8 cellular contexts compared by ENCODE assay signal in the genomic region with DNA sequence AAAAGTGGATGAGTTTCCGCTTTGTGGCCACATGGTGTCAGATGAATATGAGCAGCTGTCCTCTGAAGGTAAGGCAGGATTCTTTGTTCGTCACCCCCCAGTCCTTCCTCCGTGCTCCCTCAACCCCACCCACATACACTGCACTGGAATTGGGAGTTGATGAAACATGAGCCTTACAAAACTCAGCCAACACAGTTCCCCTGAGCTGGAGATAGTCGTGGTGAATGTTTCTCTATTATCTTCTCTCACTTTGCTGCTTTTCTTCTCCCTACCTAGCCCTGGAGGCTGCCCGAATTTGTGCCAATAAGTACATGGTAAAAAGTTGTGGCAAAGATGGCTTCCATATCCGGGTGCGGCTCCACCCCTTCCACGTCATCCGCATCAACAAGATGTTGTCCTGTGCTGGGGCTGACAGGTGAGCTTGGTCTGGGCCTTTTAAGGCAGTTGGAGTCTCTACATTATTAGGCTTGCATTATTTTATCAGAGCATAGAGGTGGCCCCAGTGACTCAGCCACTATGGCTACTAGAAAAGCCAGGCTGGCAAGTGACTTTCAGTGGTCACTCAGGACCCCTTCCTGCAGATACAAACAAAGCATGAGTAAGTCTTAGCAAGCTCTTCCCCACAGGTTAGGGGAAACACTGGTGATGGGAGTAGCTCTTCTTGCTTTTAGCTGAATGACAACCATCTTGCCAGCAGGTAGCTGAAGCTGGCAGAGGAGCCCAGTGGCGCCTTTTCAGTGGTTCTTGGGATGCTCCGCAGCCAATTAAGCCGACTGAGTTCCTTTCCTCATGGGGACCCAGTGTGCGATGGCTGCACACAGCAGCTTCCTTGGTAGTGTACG. TPM values are rescaled to one million over a fixed set of nuclear protein-coding genes. Genes with fewer than 3 reads are reported as not detected.
A peak's percentile ranks its signal among the peaks of the same experiment; 100 is the strongest.
DNase-seq lines count a peak whose midpoint lies in the region; ATAC-seq, FAIRE-seq and TF ChIP-seq lines count a peak whose summit lies in the region.

No MANE protein-coding gene starts in this region.

- no peak for TF ChIP-seq EP300 in GM12878 (IDR thresholded peaks at IDR 0.05; ENCODE audit: borderline replicate concordance in 1 of 2, control insufficient read depth in 1 of 2, low read depth in 2 of 2, low read length in 2 of 2)

- H3K79me1 ChIP-seq in mesendoderm (ENCODE audit: low read length) = peaks cover 1% of the 10 kb centered on the region

- H4K20me1 ChIP-seq in GM12878 (ENCODE audit: control insufficient read depth, insufficient read depth) = peaks cover 5% of the 10 kb centered on the region; the same call in 1 of the 2 replicates

- no peak overlapping the region for H4K8ac ChIP-seq in mesendoderm (ENCODE audit: low read depth, low read length)

- peak overlapping the region; percentile 99 for H3K9ac ChIP-seq in GM12878 (ENCODE audit: control insufficient read depth, insufficient read depth, low read length)
- peak overlapping the region; percentile 99 for H3K9ac ChIP-seq in mesendoderm (ENCODE audit: low read length)

- H3K36me3 Mint-ChIP-seq in IgD-negative memory B cell = peaks cover 6% of the 10 kb centered on the region

- H3K9me3 Mint-ChIP-seq in IgD-negative memory B cell = peaks cover 0 to 4% (median 0%) of the 10 kb centered on the region in 3 donors

- no peak overlapping the region for H2BK5ac ChIP-seq in mesendoderm (ENCODE audit: low read length)

- H2BK120ac ChIP-seq in mesendoderm (ENCODE audit: low read depth, low read length) = no peak overlapping the region

- peak overlapping the region; percentile 94 to 99 (median 96) for H3K4me3 Mint-ChIP-seq in IgD-negative memory B cell

- H2AFZ ChIP-seq in GM12878 (ENCODE audit: control insufficient read depth, low read depth, low read length) = no peak overlapping the region

- BruUV-seq in A673 (replicated peaks; lab: Mats Ljungman, UMichigan) = no TSS peak
- no TSS peak for BruUV-seq in GM12878 (replicated peaks; lab: Mats Ljungman, UMichigan)

- H3K56ac ChIP-seq in mesendoderm (ENCODE audit: low read length) = peak overlapping the region; percentile 92

- POLR2A ChIA-PET in A673 (lab: Charles Lee; ENCODE audit: low non-redundant PET) (no interaction called here), GM12878 (lab: Charles Lee) (interaction anchor here (0.6 to 3.8 kb wide), 5 partner anchors 12 to 119 kb away, joined by 3 to 22 read pairs (median 6); a partner anchor contains a TSS)

- no peak overlapping the region for H3K4ac ChIP-seq in mesendoderm (ENCODE audit: low read depth, low read length)

- in situ Hi-C loops in GM12878 (cut with MboI) = no loop called here

- H3K27me3 ChIP-seq in A673 (replicated peaks; ENCODE audit: insufficient read depth, low read depth, low read length, poor library complexity) = no peaks in the 10 kb centered on the region
- no peaks in the 10 kb centered on the region for H3K27me3 ChIP-seq in GM12878 (replicated peaks in 1 of 2; ENCODE audit: control insufficient read depth in 2 of 2, insufficient read depth in 2 of 2, low read length in 1 of 2)
- H3K27me3 ChIP-seq in mesendoderm (ENCODE audit: insufficient read depth, low read length, poor library complexity) = no peaks in the 10 kb centered on the region

- H3K4me3 ChIP-seq in A673 (ENCODE audit: low read depth, low read length, poor library complexity, severe bottlenecking) (peak overlapping the region; percentile 89), GM12878 (peak overlapping the region; percentile 73), mesendoderm (ENCODE audit: low read length) (peak overlapping the region; percentile 98)

- SMC1A ChIA-PET in GM12878 (lab: Charles Lee; ENCODE audit: uncharacterized antibody, unreplicated experiment) = interaction anchor here (0.7 to 2.5 kb wide), 2 partner anchors 12 to 127 kb away, joined by 4 to 7 read pairs; no protein-coding TSS in a partner anchor

- H3K36me3 ChIP-seq in A673 (ENCODE audit: insufficient read depth, low read length, poor library complexity, severe bottlenecking) (peaks cover 25% of the 10 kb centered on the region), GM12878 (ENCODE audit: control insufficient read depth in 2 of 2, insufficient read depth in 2 of 2, low read length in 1 of 2) (peaks cover 10 to 12% of the 10 kb centered on the region in 2 experiments), mesendoderm (ENCODE audit: control insufficient read depth, insufficient read depth, low read length) (peaks cover 12% of the 10 kb centered on the region)

- peak overlapping the region; percentile 94 to 97 (median 96) for H3K27ac Mint-ChIP-seq in IgD-negative memory B cell

- H4K5ac ChIP-seq in mesendoderm (ENCODE audit: low read length) = no peak overlapping the region

- FAIRE-seq in GM12878 (lab: Jason Lieb, UNC) = no peak

- H3K79me2 ChIP-seq in GM12878 (ENCODE audit: control insufficient read depth, insufficient read depth, low read length) (peaks cover 29% of the 10 kb centered on the region), mesendoderm (ENCODE audit: control insufficient read depth, insufficient read depth, low read length) (peaks cover 15% of the 10 kb centered on the region)

- H2BK15ac ChIP-seq in mesendoderm (replicated peaks; ENCODE audit: low read depth) = no peak overlapping the region

- peak; percentile 48 for TF ChIP-seq POLR2A in GM12878 (IDR thresholded peaks at IDR 0.05; ENCODE audit: low read depth, low read length)

- no peaks in the 10 kb centered on the region for H3K27me3 Mint-ChIP-seq in IgD-negative memory B cell

- ATAC-seq in GM12878 (no peak), HG02759 (IDR thresholded peaks at IDR 0.05; ENCODE audit: unreplicated experiment) (no peak), HG03280 (IDR thresholded peaks at IDR 0.05; ENCODE audit: unreplicated experiment) (no peak)

- no peak overlapping the region for H3K18ac ChIP-seq in mesendoderm (ENCODE audit: low read length)

- TF ChIP-seq RAD21 in GM12878 (IDR thresholded peaks at IDR 0.05; ENCODE audit: insufficient read depth, low read depth, low read length) = no peak

- no peak for DNase-seq in A673 (ENCODE audit: low spot score)
- no peak for DNase-seq in GM12878 (ENCODE audit: low read depth, low spot score)
- DNase-seq in mesendoderm = no peak
- no peak for DNase-seq in H4 (ENCODE audit: low spot score)
- no peak for DNase-seq in NCI-H2081 treated with DMSO at 0.1 percent for 48 hours (lab: John Stamatoyannopoulos, UW)

- peaks cover 10 to 14% (median 10%) of the 10 kb centered on the region in 3 donors for H3K4me1 Mint-ChIP-seq in IgD-negative memory B cell

- peak overlapping the region; percentile 24 for H3K23ac ChIP-seq in mesendoderm (ENCODE audit: low read length)

- no peak overlapping the region for H2AK5ac ChIP-seq in mesendoderm (ENCODE audit: low read length)

- no peak for TF ChIP-seq CTCF in A673 (conservative IDR thresholded peaks at IDR 0.05; ENCODE audit: low read depth, low read length)
- TF ChIP-seq CTCF in GM12878 (IDR thresholded peaks at IDR 0.05 in 2 of 3, conservative IDR thresholded peaks at IDR 0.05 in 1 of 3; ENCODE audit: control insufficient read depth in 2 of 3, extremely low read depth in 1 of 3, insufficient read depth in 1 of 3, low read depth in 3 of 3, low read length in 3 of 3) = no peak

- no peaks in the 10 kb centered on the region for H3K9me3 ChIP-seq in A673 (ENCODE audit: low read depth, low read length, poor library complexity, severe bottlenecking)
- H3K9me3 ChIP-seq in GM12878 (replicated peaks; ENCODE audit: control insufficient read depth, insufficient read depth, low read length) = no peaks in the 10 kb centered on the region; the same call in 2 of the 3 replicates

- peak overlapping the region; percentile 82 for H3K4me2 ChIP-seq in GM12878 (ENCODE audit: control insufficient read depth, insufficient read depth)
- peak overlapping the region; percentile 67 for H3K4me2 ChIP-seq in mesendoderm (ENCODE audit: low read length)

- intact Hi-C loops in A673 (cut with micrococcal nuclease; ENCODE audit: unreplicated experiment) = loop anchor here (10.0 kb wide), 1 partner anchor 425 kb away; a partner anchor contains a TSS
- intact Hi-C loops in GM12878 (cut with micrococcal nuclease; ENCODE audit: unreplicated experiment) = loop anchor here (5.0 kb wide), 1 partner anchor 38 kb away; a partner anchor contains a TSS

- 28% methylated on average over 14 of the region's 14 CpGs for WGBS in GM12878 (ENCODE audit: insufficient coverage, insufficient replicate concordance, low lambda C conversion rate, missing lambda C conversion rate)
- no CpG with 5 or more reads among the region's 14 CpGs for WGBS in mesendoderm (ENCODE audit: extremely low coverage, insufficient coverage, low lambda C conversion rate)

- RAD21 ChIA-PET in GM12878 (lab: Charles Lee; ENCODE audit: unreplicated experiment) = interaction anchor here (1.1 to 1.9 kb wide), 2 partner anchors 13 to 26 kb away, joined by 4 to 5 read pairs; no protein-coding TSS in a partner anchor

- H3K27ac ChIP-seq in A673 (ENCODE audit: low read depth, low read length, poor library complexity, severe bottlenecking) = peak overlapping the region; percentile 100
- H3K27ac ChIP-seq in GM12878 (ENCODE audit: control insufficient read depth, insufficient read depth) = peak overlapping the region; percentile 97
- H3K27ac ChIP-seq in mesendoderm (ENCODE audit: low read depth, low read length) = no peak overlapping the region

- H3K4me1 ChIP-seq in A673 (ENCODE audit: insufficient read depth, low read length, poor library complexity, severe bottlenecking) (no peaks in the 10 kb centered on the region), GM12878 (ENCODE audit: control insufficient read depth, insufficient read depth, low read length) (peaks cover 3% of the 10 kb centered on the region; the same call in 1 of the 2 replicates), mesendoderm (ENCODE audit: control insufficient read depth, low read depth, low read length) (no peaks in the 10 kb centered on the region)

- CTCF ChIA-PET in A673 (lab: Charles Lee) (no interaction called here), GM12878 (lab: Yijun Ruan, JAX) (interaction anchor here (1.2 to 3.0 kb wide), 6 partner anchors 11 to 134 kb away, joined by 5 to 23 read pairs (median 10); a partner anchor contains a TSS)

RNA-seq across cellular contexts. Expression of a gene that starts 1.6 kb away (rescaled TPM):
- total RNA-seq in A673 (2021) (2,429 and 2,445 TPM in 2 replicates), GM12878 (2014; rRNA removed) (4,925 and 4,997 TPM in 2 replicates), GM12878 (2014; rRNA removed; fragmentation: Illumina TruSeq; extraction: Trizol) (3,759 and 3,772 TPM in 2 replicates), GM12878 (2021) (4,064 and 4,152 TPM in 2 replicates)
- polyA plus RNA-seq in IgD-negative memory B cell (5,716 TPM), GM12878 (2011; rRNA removed) (2,618 and 3,504 TPM in 2 replicates), GM12878 (2014; fragmentation: Illumina TruSeq; extraction: Trizol) (6,343 and 6,987 TPM in 2 replicates), GM12878 (2014; fragmentation: Nextera tagmentation; extraction: Ambion mirVana) (1,000 to 10,000 TPM; 5,383 to 7,222 TPM), GM12878 (2014; rRNA removed) (6,238 and 6,871 TPM in 2 replicates), GM12878 (2016; fragmentation: Nextera tagmentation; extraction: Ambion mirVana) (1,000 to 10,000 TPM; 1,938 to 2,032 TPM)
- total RNA-seq in GM12878 (2013; cell fraction: nucleolus; rRNA removed) = 600 and 614 TPM in 2 replicates
- 5,001 TPM for polyA plus RNA-seq in GM12878 (2011; ENCODE audit: low read depth)
- 4,504 and 6,793 TPM in 2 replicates for polyA plus RNA-seq in GM12878 (2011; cell fraction: cytosol; rRNA removed)
- 1,382 and 2,108 TPM in 2 replicates for polyA plus RNA-seq in GM12878 (2011; cell fraction: nucleus; rRNA removed)
- 6,434 and 6,606 TPM in 2 replicates for polyA plus RNA-seq in GM12878 (2012)
- polyA minus RNA-seq in GM12878 (2011; rRNA and poly(A)+ RNA removed) = 1,076 and 2,028 TPM in 2 replicates
- 767 and 786 TPM in 2 replicates for polyA minus RNA-seq in GM12878 (2011; cell fraction: cytosol; rRNA and poly(A)+ RNA removed)
- 230 and 289 TPM in 2 replicates for polyA minus RNA-seq in GM12878 (2011; cell fraction: nucleus; rRNA and poly(A)+ RNA removed)
- 3,546 TPM for polyA plus RNA-seq in mesendoderm (2013, experiment 1 of 2)
- 3,495 TPM for polyA plus RNA-seq in mesendoderm (2013, experiment 2 of 2)
- 5,829 and 6,316 TPM in 2 replicates for total RNA-seq in H4 (2014; rRNA removed; shearing (Covaris generic))

RNA-seq across cellular contexts. Expression of a gene that starts 9.3 kb away (rescaled TPM):
- total RNA-seq in A673 (2021) (6.8 and 8.3 TPM in 2 replicates), GM12878 (2014; rRNA removed) (19.3 and 19.7 TPM in 2 replicates), GM12878 (2014; rRNA removed; fragmentation: Illumina TruSeq; extraction: Trizol) (6.4 and 7.3 TPM in 2 replicates), GM12878 (2021) (13.5 and 14.6 TPM in 2 replicates)
- polyA plus RNA-seq in IgD-negative memory B cell (29.4 TPM), GM12878 (2011; rRNA removed) (3.1 and 4.4 TPM in 2 replicates), GM12878 (2014; fragmentation: Illumina TruSeq; extraction: Trizol) (4.1 and 6.7 TPM in 2 replicates), GM12878 (2014; fragmentation: Nextera tagmentation; extraction: Ambion mirVana) (under 1 TPM; 0.60 to 0.74 TPM), GM12878 (2014; rRNA removed) (20.0 and 22.7 TPM in 2 replicates), GM12878 (2016; fragmentation: Nextera tagmentation; extraction: Ambion mirVana) (10 to 100 TPM in 1 of 2 experiments, 1 to 10 TPM in 1; 6.9 to 10.9 TPM)
- 7.5 and 8.3 TPM in 2 replicates for total RNA-seq in GM12878 (2013; cell fraction: nucleolus; rRNA removed)
- 8.7 TPM for polyA plus RNA-seq in GM12878 (2011; ENCODE audit: low read depth)
- 6.2 and 9.1 TPM in 2 replicates for polyA plus RNA-seq in GM12878 (2011; cell fraction: cytosol; rRNA removed)
- polyA plus RNA-seq in GM12878 (2011; cell fraction: nucleus; rRNA removed) = 9.8 and 11.9 TPM in 2 replicates
- polyA plus RNA-seq in GM12878 (2012) = 12.7 and 15.6 TPM in 2 replicates
- 3.6 and 4.6 TPM in 2 replicates for polyA minus RNA-seq in GM12878 (2011; rRNA and poly(A)+ RNA removed)
- polyA minus RNA-seq in GM12878 (2011; cell fraction: cytosol; rRNA and poly(A)+ RNA removed) = 1.6 and 3.4 TPM in 2 replicates
- 1.5 and 3.7 TPM in 2 replicates for polyA minus RNA-seq in GM12878 (2011; cell fraction: nucleus; rRNA and poly(A)+ RNA removed)
- 3.5 TPM for polyA plus RNA-seq in mesendoderm (2013, experiment 1 of 2)
- 3.4 TPM for polyA plus RNA-seq in mesendoderm (2013, experiment 2 of 2)
- 19.4 and 21.8 TPM in 2 replicates for total RNA-seq in H4 (2014; rRNA removed; shearing (Covaris generic))

RNA-seq across cellular contexts. Expression of a gene that starts 11.6 kb away (rescaled TPM):
- total RNA-seq in A673 (2021) (41.8 and 55.8 TPM in 2 replicates), GM12878 (2014; rRNA removed) (25.3 and 31.3 TPM in 2 replicates), GM12878 (2014; rRNA removed; fragmentation: Illumina TruSeq; extraction: Trizol) (14.2 and 15.3 TPM in 2 replicates), GM12878 (2021) (37.0 and 39.2 TPM in 2 replicates)
- polyA plus RNA-seq in IgD-negative memory B cell (51.3 TPM), GM12878 (2011; rRNA removed) (15.7 and 20.0 TPM in 2 replicates), GM12878 (2014; fragmentation: Illumina TruSeq; extraction: Trizol) (21.8 and 22.6 TPM in 2 replicates), GM12878 (2014; fragmentation: Nextera tagmentation; extraction: Ambion mirVana) (1 to 10 TPM in 1 of 2 experiments, under 1 TPM in 1; 0.71 to 1.4 TPM), GM12878 (2014; rRNA removed) (43.1 and 50.4 TPM in 2 replicates), GM12878 (2016; fragmentation: Nextera tagmentation; extraction: Ambion mirVana) (10 to 100 TPM; 25.0 to 31.6 TPM)
- total RNA-seq in GM12878 (2013; cell fraction: nucleolus; rRNA removed) = 53.3 and 55.8 TPM in 2 replicates
- polyA plus RNA-seq in GM12878 (2011; ENCODE audit: low read depth) = 19.4 TPM
- 27.0 and 29.1 TPM in 2 replicates for polyA plus RNA-seq in GM12878 (2011; cell fraction: cytosol; rRNA removed)
- polyA plus RNA-seq in GM12878 (2011; cell fraction: nucleus; rRNA removed) = 183 and 209 TPM in 2 replicates
- polyA plus RNA-seq in GM12878 (2012) = 30.8 and 43.7 TPM in 2 replicates
- polyA minus RNA-seq in GM12878 (2011; rRNA and poly(A)+ RNA removed) = 9.9 and 12.2 TPM in 2 replicates
- polyA minus RNA-seq in GM12878 (2011; cell fraction: cytosol; rRNA and poly(A)+ RNA removed) = 9.1 and 10.7 TPM in 2 replicates
- 26.0 and 36.0 TPM in 2 replicates for polyA minus RNA-seq in GM12878 (2011; cell fraction: nucleus; rRNA and poly(A)+ RNA removed)
- 10.0 TPM for polyA plus RNA-seq in mesendoderm (2013, experiment 1 of 2)
- 9.7 TPM for polyA plus RNA-seq in mesendoderm (2013, experiment 2 of 2)
- total RNA-seq in H4 (2014; rRNA removed; shearing (Covaris generic)) = 15.1 and 15.3 TPM in 2 replicates

RNA-seq across cellular contexts. Expression of a gene that starts 20.7 kb away (rescaled TPM):
- total RNA-seq in A673 (2021) = 79.6 and 84.7 TPM in 2 replicates
- polyA plus RNA-seq in IgD-negative memory B cell = 32.4 TPM
- total RNA-seq in GM12878 (2013; cell fraction: nucleolus; rRNA removed) = 11.7 and 14.3 TPM in 2 replicates
- 13.1 and 16.0 TPM in 2 replicates for total RNA-seq in GM12878 (2014; rRNA removed)
- 26.7 and 27.1 TPM in 2 replicates for total RNA-seq in GM12878 (2014; rRNA removed; fragmentation: Illumina TruSeq; extraction: Trizol)
- total RNA-seq in GM12878 (2021) = 58.5 and 59.3 TPM in 2 replicates
- 18.8 TPM for polyA plus RNA-seq in GM12878 (2011; ENCODE audit: low read depth)
- 15.3 and 23.3 TPM in 2 replicates for polyA plus RNA-seq in GM12878 (2011; rRNA removed)
- 29.0 and 36.8 TPM in 2 replicates for polyA plus RNA-seq in GM12878 (2011; cell fraction: cytosol; rRNA removed)
- polyA plus RNA-seq in GM12878 (2011; cell fraction: nucleus; rRNA removed) = 49.6 and 51.9 TPM in 2 replicates
- 48.6 and 64.1 TPM in 2 replicates for polyA plus RNA-seq in GM12878 (2012)
- 63.8 and 83.3 TPM in 2 replicates for polyA plus RNA-seq in GM12878 (2014; fragmentation: Illumina TruSeq; extraction: Trizol)
- polyA plus RNA-seq in GM12878 (2014; fragmentation: Nextera tagmentation; extraction: Ambion mirVana) = 1 to 10 TPM in 1 of 2 experiments, under 1 TPM in 1; 0.76 to 1.9 TPM
- polyA plus RNA-seq in GM12878 (2014; rRNA removed) = 63.9 TPM in 2 replicates
- polyA plus RNA-seq in GM12878 (2016; fragmentation: Nextera tagmentation; extraction: Ambion mirVana) = 100 to 1,000 TPM in 1 of 2 experiments, 10 to 100 TPM in 1; 89.5 to 100 TPM
- 12.9 and 24.7 TPM in 2 replicates for polyA minus RNA-seq in GM12878 (2011; rRNA and poly(A)+ RNA removed)
- 14.8 and 18.7 TPM in 2 replicates for polyA minus RNA-seq in GM12878 (2011; cell fraction: cytosol; rRNA and poly(A)+ RNA removed)
- polyA minus RNA-seq in GM12878 (2011; cell fraction: nucleus; rRNA and poly(A)+ RNA removed) = 12.0 and 16.9 TPM in 2 replicates
- 45.5 TPM for polyA plus RNA-seq in mesendoderm (2013, experiment 1 of 2)
- polyA plus RNA-seq in mesendoderm (2013, experiment 2 of 2) = 46.7 TPM
- total RNA-seq in H4 (2014; rRNA removed; shearing (Covaris generic)) = 53.3 and 69.3 TPM in 2 replicates

RNA-seq across cellular contexts. Expression of a gene that starts 25.3 kb away (rescaled TPM):
- total RNA-seq in A673 (2021) (1,123 and 1,210 TPM in 2 replicates), GM12878 (2014; rRNA removed) (379 and 459 TPM in 2 replicates), GM12878 (2014; rRNA removed; fragmentation: Illumina TruSeq; extraction: Trizol) (128 and 137 TPM in 2 replicates), GM12878 (2021) (617 and 643 TPM in 2 replicates)
- polyA plus RNA-seq in IgD-negative memory B cell (396 TPM), GM12878 (2011; rRNA removed) (22.1 and 56.9 TPM in 2 replicates), GM12878 (2014; fragmentation: Illumina TruSeq; extraction: Trizol) (52.0 and 174 TPM in 2 replicates), GM12878 (2014; fragmentation: Nextera tagmentation; extraction: Ambion mirVana) (10 to 100 TPM in 1 of 2 experiments, 1 to 10 TPM in 1; 5.1 to 30.6 TPM), GM12878 (2014; rRNA removed) (168 and 269 TPM in 2 replicates), GM12878 (2016; fragmentation: Nextera tagmentation; extraction: Ambion mirVana) (100 to 1,000 TPM; 344 to 347 TPM)
- total RNA-seq in GM12878 (2013; cell fraction: nucleolus; rRNA removed) = 217 and 245 TPM in 2 replicates
- polyA plus RNA-seq in GM12878 (2011; ENCODE audit: low read depth) = 75.8 TPM
- 101 and 120 TPM in 2 replicates for polyA plus RNA-seq in GM12878 (2011; cell fraction: cytosol; rRNA removed)
- 466 and 752 TPM in 2 replicates for polyA plus RNA-seq in GM12878 (2011; cell fraction: nucleus; rRNA removed)
- polyA plus RNA-seq in GM12878 (2012) = 167 and 174 TPM in 2 replicates
- polyA minus RNA-seq in GM12878 (2011; rRNA and poly(A)+ RNA removed) = 385 and 416 TPM in 2 replicates
- 382 and 413 TPM in 2 replicates for polyA minus RNA-seq in GM12878 (2011; cell fraction: cytosol; rRNA and poly(A)+ RNA removed)
- 154 and 358 TPM in 2 replicates for polyA minus RNA-seq in GM12878 (2011; cell fraction: nucleus; rRNA and poly(A)+ RNA removed)
- polyA plus RNA-seq in mesendoderm (2013, experiment 1 of 2) = 552 TPM
- 515 TPM for polyA plus RNA-seq in mesendoderm (2013, experiment 2 of 2)
- 409 and 458 TPM in 2 replicates for total RNA-seq in H4 (2014; rRNA removed; shearing (Covaris generic))
